In the genomic region with DNA sequence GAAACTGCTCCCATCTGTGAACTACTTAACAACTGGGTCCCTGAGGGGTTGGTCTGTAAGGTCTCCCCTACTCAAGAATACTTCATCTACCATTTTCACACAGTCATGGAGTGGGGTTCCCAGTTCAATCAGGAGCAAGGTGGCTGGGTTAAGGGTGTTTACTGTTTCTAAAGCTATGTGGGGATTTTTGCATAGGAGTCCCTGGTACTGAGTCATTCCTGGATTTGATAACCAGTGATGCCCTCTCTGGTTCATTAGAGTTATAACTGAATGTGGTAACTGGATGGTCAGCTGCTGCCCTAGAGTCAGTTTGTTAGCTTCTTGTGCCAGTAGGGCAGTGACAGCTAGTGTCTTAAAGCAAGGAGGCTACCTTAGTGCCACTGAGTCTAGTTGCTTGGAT, we compare ENCODE assay signal across 28 cellular contexts. TPM values are rescaled to one million over a fixed set of nuclear protein-coding genes. Genes with fewer than 3 reads are reported as not detected.
DNase-seq lines count a peak whose midpoint lies in the region; ATAC-seq and TF ChIP-seq lines count a peak whose summit lies in the region.
"Had no signal": no experiment of that assay in that cellular context is flagged by ENCODE, and none has a peak within 500 bp of the region (broad histone marks: within the 10 kb centered on the region; RNA-seq: fewer than 3 reads in every experiment).

No MANE protein-coding gene starts in this region.

- H3K27ac Mint-ChIP-seq in activated CD4-positive, alpha-beta T cell treated with anti-CD3 and anti-CD28 coated beads, Interleukin-2, amount 10 ng/mL, durations not matched to agents 24 days and 14 days, result peak overlapping the region; percentile 15
- peak overlapping the region; percentile 11; the same call in 1 of the 2 replicates for H3K27ac Mint-ChIP-seq in WTC11
- H3K27ac Mint-ChIP-seq: CD4-positive, alpha-beta T cell; HFFc6 had no signal

- no peak overlapping the region for H2BK12ac ChIP-seq in mesenchymal stem cell (ENCODE audit: low read length in 2 of 2)

- CTCF ChIA-PET in WTC11 (lab: Charles Lee), result interaction anchor here (1.7 kb wide), 2 partner anchors 8 to 125 kb away, joined by 5 to 7 read pairs; no protein-coding TSS in a partner anchor

- peaks cover 36% of the 10 kb centered on the region for H3K9me3 Mint-ChIP-seq in activated CD4-positive, alpha-beta T cell treated with anti-CD3 and anti-CD28 coated beads, Interleukin-2, amount 10 ng/mL, durations not matched to agents 24 days and 14 days
- peaks cover 94% of the 10 kb centered on the region for H3K9me3 Mint-ChIP-seq in WTC11

- H3K36me3 ChIP-seq in mesenchymal stem cell (ENCODE audit: control insufficient read depth in 1 of 2, insufficient read depth in 2 of 2, low read depth in 1 of 2, low read length in 2 of 2) (peaks cover 2 to 6% of the 10 kb centered on the region in 2 experiments), thyroid gland (no peaks in the 10 kb centered on the region)
- H3K36me3 ChIP-seq: BLaER1 had no signal

- no peaks in the 10 kb centered on the region for H3K4me1 Mint-ChIP-seq in activated CD4-positive, alpha-beta T cell treated with anti-CD3 and anti-CD28 coated beads, Interleukin-2, amount 10 ng/mL, durations not matched to agents 24 days and 14 days
- H3K4me1 Mint-ChIP-seq in WTC11, result peaks cover 21% of the 10 kb centered on the region

- H3K4me1 ChIP-seq in mesenchymal stem cell (ENCODE audit: control insufficient read depth, insufficient read depth, low read depth, low read length) (no peaks in the 10 kb centered on the region), thyroid gland (peaks cover 16 to 35% of the 10 kb centered on the region in 2 donors)
- H3K4me1 ChIP-seq: BLaER1 had no signal

- no peak overlapping the region for H3K4me3 ChIP-seq in mesenchymal stem cell (ENCODE audit: insufficient read depth in 1 of 2, low read depth in 1 of 2, low read length in 2 of 2)
- H3K4me3 ChIP-seq in thyroid gland (replicated peaks in 1 of 3), result no peak overlapping the region
- H3K4me3 ChIP-seq: BLaER1 had no signal

- no peak overlapping the region for H3K4ac ChIP-seq in mesenchymal stem cell (ENCODE audit: low read depth in 1 of 2, low read length in 2 of 2)

- DNase-seq in activated CD4-positive, alpha-beta T cell treated with anti-CD3 and anti-CD28 coated beads, Interleukin-2, amount 10 ng/mL, durations not matched to agents 24 days and 14 days, result peak; percentile 37
- no peak for DNase-seq in activated CD4-positive, alpha-beta T cell treated with anti-CD3 and anti-CD28 coated beads for 1 hour
- DNase-seq in WTC11 (ENCODE audit: low spot score) (no peak), mesenchymal stem cell (no peak), thyroid gland (no peak), GM19240 (ENCODE audit: insufficient read length, low spot score) (no peak), hepatic stellate cell (ENCODE audit: low spot score) (no peak)
- no peak for DNase-seq in stimulated activated CD4-positive, alpha-beta T cell treated with anti-CD3 and anti-CD28 coated beads, Interleukin-12 subunit alpha, Interleukin-12 subunit beta, amount 100 ng/mL, for 4 hours
- DNase-seq: ACHN; CD4-positive, alpha-beta T cell; COR-L47; DMS79; HFFc6; KBM-7; MM.1S; NCI-H1092; NCI-H1436; NCI-H187 treated with DMSO at 0.1 percent for 48 hours; NCI-H345; NCI-H524; NCI-H82; Right ventricle myocardium superior had no signal

- H2BK5ac ChIP-seq in mesenchymal stem cell (ENCODE audit: low read depth, low read length, poor library complexity, severe bottlenecking), result no peak overlapping the region

- POLR2A ChIA-PET in WTC11 (lab: Charles Lee), result no interaction called here

- no peak overlapping the region for H3K9ac ChIP-seq in mesenchymal stem cell (ENCODE audit: low read length)
- H3K9ac ChIP-seq: BLaER1 had no signal

- H4K8ac ChIP-seq in mesenchymal stem cell (ENCODE audit: low read length), result no peak overlapping the region

- H3K79me1 ChIP-seq in mesenchymal stem cell (replicated peaks; ENCODE audit: low read length, poor library complexity, severe bottlenecking), result no peaks in the 10 kb centered on the region

- no peak overlapping the region for H3K4me3 Mint-ChIP-seq in activated CD4-positive, alpha-beta T cell treated with anti-CD3 and anti-CD28 coated beads, Interleukin-2, amount 10 ng/mL, durations not matched to agents 24 days and 14 days
- no peak overlapping the region for H3K4me3 Mint-ChIP-seq in WTC11
- H3K4me3 Mint-ChIP-seq: CD4-positive, alpha-beta T cell; HFFc6 had no signal

- H3K14ac ChIP-seq in mesenchymal stem cell (ENCODE audit: low read length in 2 of 2), result no peak overlapping the region

- no peak overlapping the region for H3K23ac ChIP-seq in mesenchymal stem cell (ENCODE audit: low read length in 2 of 2)

- no peaks in the 10 kb centered on the region for H3K27me3 Mint-ChIP-seq in activated CD4-positive, alpha-beta T cell treated with anti-CD3 and anti-CD28 coated beads, Interleukin-2, amount 10 ng/mL, durations not matched to agents 24 days and 14 days
- peaks cover 22% of the 10 kb centered on the region for H3K27me3 Mint-ChIP-seq in WTC11 (ENCODE audit: low read depth)
- H3K27me3 Mint-ChIP-seq: CD4-positive, alpha-beta T cell had no signal

- intact Hi-C loops in activated CD4-positive, alpha-beta T cell treated with anti-CD3 and anti-CD28 coated beads, Interleukin-2, amount 10 ng/mL, durations not matched to agents 24 days and 14 days (cut with micrococcal nuclease), result no loop called here
- intact Hi-C loops in thyroid gland (cut with DNase I), result no loop called here

- TF ChIP-seq CTCF in WTC11 (IDR thresholded peaks at IDR 0.05), result no peak
- peak in 1 of 6 experiments; percentile 3 for TF ChIP-seq CTCF in thyroid gland (IDR thresholded peaks at IDR 0.05)

- peak overlapping the region; percentile 70 for H2AK5ac ChIP-seq in mesenchymal stem cell (ENCODE audit: low read length, severe bottlenecking)

- no peak overlapping the region for H2BK15ac ChIP-seq in mesenchymal stem cell (ENCODE audit: low read depth, poor library complexity, severe bottlenecking)

- no peak overlapping the region for H2BK120ac ChIP-seq in mesenchymal stem cell (ENCODE audit: low read depth, low read length)

- no peak overlapping the region for H2AFZ ChIP-seq in mesenchymal stem cell (ENCODE audit: low read depth, low read length)

- no peak overlapping the region for H4K91ac ChIP-seq in mesenchymal stem cell (ENCODE audit: low read length)

- H3K27ac ChIP-seq in mesenchymal stem cell (ENCODE audit: low read length, poor library complexity, severe bottlenecking) (no peak overlapping the region), thyroid gland (peak overlapping the region; percentile 64 to 88 (median 84))
- H3K27ac ChIP-seq: 22Rv1, BLaER1 had no signal

- H3K27me3 ChIP-seq in mesenchymal stem cell (ENCODE audit: control insufficient read depth in 1 of 2, insufficient read depth in 1 of 2, low read length in 2 of 2) (no peaks in the 10 kb centered on the region), thyroid gland (no peaks in the 10 kb centered on the region)
- H3K27me3 ChIP-seq: BLaER1 had no signal

- no peak for ATAC-seq in WTC11
- ATAC-seq: HepG2 had no signal

- no peak for TF ChIP-seq POLR2A in thyroid gland (IDR thresholded peaks at IDR 0.05)

- H3K18ac ChIP-seq in mesenchymal stem cell (ENCODE audit: low read depth in 1 of 2, low read length in 2 of 2), result no peak overlapping the region

- peaks cover 11% of the 10 kb centered on the region for H3K36me3 Mint-ChIP-seq in activated CD4-positive, alpha-beta T cell treated with anti-CD3 and anti-CD28 coated beads, Interleukin-2, amount 10 ng/mL, durations not matched to agents 24 days and 14 days (ENCODE audit: low read depth)
- H3K36me3 Mint-ChIP-seq in WTC11, result peaks cover 94% of the 10 kb centered on the region

- no peak overlapping the region for H3K4me2 ChIP-seq in mesenchymal stem cell (ENCODE audit: low read length, poor library complexity, severe bottlenecking)
- H3K4me2 ChIP-seq: BLaER1 had no signal

- H3K9me3 ChIP-seq in mesenchymal stem cell (ENCODE audit: control insufficient read depth, low read length), result peaks cover 83% of the 10 kb centered on the region
- H3K9me3 ChIP-seq in thyroid gland, result no peaks in the 10 kb centered on the region

TF ChIP-seq in WTC11, 78 proteins besides CTCF, POLR2A, EP300 and RAD21:
- TF ChIP-seq, protein P1, sequence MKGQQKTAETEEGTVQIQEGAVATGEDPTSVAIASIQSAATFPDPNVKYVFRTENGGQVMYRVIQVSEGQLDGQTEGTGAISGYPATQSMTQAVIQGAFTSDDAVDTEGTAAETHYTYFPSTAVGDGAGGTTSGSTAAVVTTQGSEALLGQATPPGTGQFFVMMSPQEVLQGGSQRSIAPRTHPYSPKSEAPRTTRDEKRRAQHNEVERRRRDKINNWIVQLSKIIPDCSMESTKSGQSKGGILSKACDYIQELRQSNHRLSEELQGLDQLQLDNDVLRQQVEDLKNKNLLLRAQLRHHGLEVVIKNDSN (CRISPR knock-in tag; IDR thresholded peaks at IDR 0.05), result no peak
- no peak for TF ChIP-seq E2F4 (CRISPR knock-in tag; IDR thresholded peaks at IDR 0.05; ENCODE audit: borderline replicate concordance, low read depth)
- no peak for TF ChIP-seq ZNF121 (CRISPR knock-in tag; IDR thresholded peaks at IDR 0.05)
- TF ChIP-seq ETV6 (CRISPR knock-in tag; IDR thresholded peaks at IDR 0.05), result no peak

RNA-seq across cellular contexts. Expression of gene KCNJ15, which starts 29.4 kb away (rescaled TPM):
- total RNA-seq in activated CD4-positive, alpha-beta T cell treated with anti-CD3 and anti-CD28 coated beads, Interleukin-2, amount 10 ng/mL, durations not matched to agents 24 days and 14 days, result 2.0 and 2.3 TPM in 2 replicates
- 0.14 to 0.57 TPM in 2 of 3 replicates, not detected in the other for total RNA-seq in WTC11 (2021)
- polyA plus RNA-seq in mesenchymal stem cell (2013, experiment 1 of 2), result 0.99 TPM
- polyA plus RNA-seq in mesenchymal stem cell (2013, experiment 2 of 2), result 1.00 TPM
- 10 to 100 TPM; 29.2 to 71.2 (median 59.5) TPM for total RNA-seq in thyroid gland
- total RNA-seq: H7, HepG2, OCI-LY7, SK-MEL-5 had no signal
- polyA plus RNA-seq: HepG2 had no signal
